ENCODE assay signal across 8 cellular contexts in genomic region chr7:37352974-37353948, GRCh38.
DNase-seq lines count a peak whose midpoint lies in the region; ATAC-seq lines count a peak whose summit lies in the region.

No MANE protein-coding gene starts in this region.

- no peaks in the 10 kb centered on the region for H3K9me3 Mint-ChIP-seq in central memory CD8-positive, alpha-beta T cell

- peak; percentile 64 for ATAC-seq in GM19467 (IDR thresholded peaks at IDR 0.05; ENCODE audit: unreplicated experiment)
- peak; percentile 52 for ATAC-seq in HG03520 (IDR thresholded peaks at IDR 0.05; ENCODE audit: unreplicated experiment)
- peak; percentile 86 for ATAC-seq in central memory CD8-positive, alpha-beta T cell (replicated peaks; ENCODE audit: extremely low read depth, poor library complexity, severe bottlenecking)

- no peak overlapping the region for H4K12ac ChIP-seq in trophoblast cell (ENCODE audit: low read depth, low read length)

- peak overlapping the region; percentile 90 for H3K27ac Mint-ChIP-seq in central memory CD8-positive, alpha-beta T cell (ENCODE audit: low read depth)

- H2BK120ac ChIP-seq in trophoblast cell (ENCODE audit: insufficient read depth, low read length, poor library complexity), result peak overlapping the region; percentile 77

- no peaks in the 10 kb centered on the region for H3K27me3 ChIP-seq in trophoblast cell (ENCODE audit: insufficient read depth, low read length)

- no peak overlapping the region for H2AK5ac ChIP-seq in trophoblast cell (ENCODE audit: low read length)

- peaks cover 20 to 35% of the 10 kb centered on the region in 2 experiments for H3K4me1 ChIP-seq in trophoblast cell (ENCODE audit: control insufficient read depth in 1 of 2, insufficient read depth in 2 of 2, low read length in 2 of 2)

- peak overlapping the region; percentile 3 for H3K4ac ChIP-seq in trophoblast cell (ENCODE audit: low read depth, low read length)

- no peak overlapping the region for H3K23ac ChIP-seq in trophoblast cell (ENCODE audit: low read length)

- H3K4me3 ChIP-seq in trophoblast cell (ENCODE audit: low read depth, low read length), result no peak overlapping the region

- H3K4me2 ChIP-seq in trophoblast cell (ENCODE audit: low read length), result no peak overlapping the region

- H2BK12ac ChIP-seq in trophoblast cell (ENCODE audit: low read length), result peak overlapping the region; percentile 88

- peaks cover 4% of the 10 kb centered on the region for H3K79me2 ChIP-seq in trophoblast cell (ENCODE audit: control insufficient read depth, insufficient read depth, low read length, poor library complexity)

- H4K8ac ChIP-seq in trophoblast cell (ENCODE audit: low read depth, low read length), result peak overlapping the region; percentile 1

- no peak overlapping the region for H3K9ac ChIP-seq in trophoblast cell (ENCODE audit: low read length)

- H3K36me3 ChIP-seq in trophoblast cell (ENCODE audit: control insufficient read depth in 1 of 2, insufficient read depth in 2 of 2, low read length in 2 of 2), result no peaks in the 10 kb centered on the region

- H2AFZ ChIP-seq in trophoblast cell (ENCODE audit: insufficient read depth, low read length, poor library complexity), result no peak overlapping the region

- peak overlapping the region; percentile 47 for H3K18ac ChIP-seq in trophoblast cell (ENCODE audit: low read length)

- peaks cover 47% of the 10 kb centered on the region for H3K4me1 Mint-ChIP-seq in central memory CD8-positive, alpha-beta T cell

- peak overlapping the region; percentile 93 for H3K4me3 Mint-ChIP-seq in central memory CD8-positive, alpha-beta T cell

- no peaks in the 10 kb centered on the region for H3K9me3 ChIP-seq in trophoblast cell (ENCODE audit: insufficient read depth, low read depth, low read length)

- H3K14ac ChIP-seq in trophoblast cell (ENCODE audit: low read length), result peak overlapping the region; percentile 33

- H3K36me3 Mint-ChIP-seq in central memory CD8-positive, alpha-beta T cell (ENCODE audit: insufficient read depth), result peaks cover 7% of the 10 kb centered on the region

- H3K27ac ChIP-seq in trophoblast cell (ENCODE audit: low read depth, low read length), result peak overlapping the region; percentile 75

- WGBS in trophoblast cell (ENCODE audit: extremely low coverage, insufficient coverage, insufficient read length), result no CpG with 5 or more reads among the region's 32 CpGs

- peaks cover 27% of the 10 kb centered on the region for H3K79me1 ChIP-seq in trophoblast cell (ENCODE audit: low read length)

- no peaks in the 10 kb centered on the region for H3K27me3 Mint-ChIP-seq in central memory CD8-positive, alpha-beta T cell

- peak; percentile 24 for DNase-seq in Daoy (ENCODE audit: low read depth)
- DNase-seq in T-helper 9 cell, result peak; percentile 51
- DNase-seq in central memory CD8-positive, alpha-beta T cell (ENCODE audit: low spot score in 2 of 2), result peak; percentile 30 to 66
- DNase-seq in trophoblast cell, result peak in 1 of 2 donors; percentile 48
- no peak for DNase-seq in NCI-H2171 (lab: John Stamatoyannopoulos, UW)
- no peak for DNase-seq in epidermal melanocyte (ENCODE audit: insufficient read length, low spot score)

- peak overlapping the region; percentile 52 for H4K91ac ChIP-seq in trophoblast cell (ENCODE audit: low read depth, low read length)

- peak overlapping the region; percentile 60 for H2BK5ac ChIP-seq in trophoblast cell (ENCODE audit: low read depth, low read length, poor library complexity)

Comparison
In these comparisons a context has a peak if more than half of its experiments do, and no peak if none do; other contexts are left out.
1. DNase-seq: peak in Daoy (single experiment), T-helper 9 cell (single experiment) and central memory CD8-positive, alpha-beta T cell (2 of 2); none in NCI-H2171 (single experiment) and epidermal melanocyte (single experiment).
2. Peak in every context shown above with its lines, with median percentiles within 50 percentile points of each other: ATAC-seq.